ENCODE assay signal across 8 cellular contexts in the genomic region with DNA sequence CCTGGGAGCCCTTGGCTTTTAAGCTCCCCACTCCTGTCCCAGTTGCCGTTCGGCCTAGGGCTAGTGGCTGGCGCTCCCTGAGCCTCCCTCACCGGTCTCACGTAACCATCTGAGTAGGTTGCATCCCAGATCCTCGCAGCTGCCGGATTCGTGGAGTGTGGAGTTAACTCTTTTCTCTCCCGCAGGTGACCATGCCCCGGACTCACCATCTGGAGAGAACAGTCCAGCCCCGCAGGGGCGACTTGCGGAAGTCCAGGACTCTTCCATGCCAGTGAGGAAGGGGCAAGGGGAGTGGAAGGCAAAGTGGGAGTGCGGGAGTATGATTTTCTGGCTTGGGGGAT. TPM values are rescaled to one million over a fixed set of nuclear protein-coding genes. Genes with fewer than 3 reads are reported as not detected.
DNase-seq lines count a peak whose midpoint lies in the region; ATAC-seq and TF ChIP-seq lines count a peak whose summit lies in the region.

No MANE protein-coding gene starts in this region.

- in situ Hi-C loops in astrocyte of the cerebellum (cut with HindIII; ENCODE audit: low sequenced_read_pairs), result no loop called here

- TF ChIP-seq POLR2A in testis (IDR thresholded peaks at IDR 0.05), result no peak

- intact Hi-C loops in testis (cut with DNase I; ENCODE audit: low total_unique reads), result no loop called here

- DNase-seq in T-helper 1 cell (no peak), astrocyte of the cerebellum (ENCODE audit: low read depth) (no peak), testis (no peak), NCI-H446 (lab: John Stamatoyannopoulos, UW) (no peak), hippocampal formation (lab: John Stamatoyannopoulos, UW) (no peak)

- peaks cover 11% of the 10 kb centered on the region for H3K4me1 ChIP-seq in testis

- no peaks in the 10 kb centered on the region for H3K9me3 Mint-ChIP-seq in T-helper 1 cell treated with Interleukin-12 subunit alpha and Interleukin-12 subunit beta and Interleukin-4 antibody, amounts not matched to agents 30 μg/mL and 1 μg/mL, for 36 hours

- TF ChIP-seq CTCF in astrocyte of the cerebellum (IDR thresholded peaks at IDR 0.05; ENCODE audit: low read depth, low read length, missing control alignments), result no peak
- TF ChIP-seq CTCF in testis (IDR thresholded peaks at IDR 0.05), result no peak

- H3K4me3 ChIP-seq in astrocyte of the cerebellum (ENCODE audit: low read depth, low read length) (peak overlapping the region; percentile 96), testis (peak overlapping the region; percentile 85 to 97)

- H3K4me1 Mint-ChIP-seq in T-helper 1 cell treated with Interleukin-12 subunit alpha and Interleukin-12 subunit beta and Interleukin-4 antibody, amounts not matched to agents 30 μg/mL and 1 μg/mL, for 36 hours (ENCODE audit: low read depth), result peaks cover 33% of the 10 kb centered on the region

- peaks cover 32% of the 10 kb centered on the region for H3K36me3 Mint-ChIP-seq in T-helper 1 cell treated with Interleukin-12 subunit alpha and Interleukin-12 subunit beta and Interleukin-4 antibody, amounts not matched to agents 30 μg/mL and 1 μg/mL, for 36 hours (ENCODE audit: low read depth)

- H3K27me3 Mint-ChIP-seq in T-helper 1 cell treated with Interleukin-12 subunit alpha and Interleukin-12 subunit beta and Interleukin-4 antibody, amounts not matched to agents 30 μg/mL and 1 μg/mL, for 36 hours (ENCODE audit: low read depth), result no peaks in the 10 kb centered on the region

- no peaks in the 10 kb centered on the region for H3K27me3 ChIP-seq in layer of hippocampus (ENCODE audit: control insufficient read depth, insufficient read depth, low read length)
- no peaks in the 10 kb centered on the region for H3K27me3 ChIP-seq in testis

- no peaks in the 10 kb centered on the region for H3K36me3 ChIP-seq in testis (ENCODE audit: low read depth, missing control alignments)

- H3K9me3 ChIP-seq in testis, result no peaks in the 10 kb centered on the region

- H3K27ac Mint-ChIP-seq in T-helper 1 cell treated with Interleukin-12 subunit alpha and Interleukin-12 subunit beta and Interleukin-4 antibody, amounts not matched to agents 30 μg/mL and 1 μg/mL, for 36 hours, result peak overlapping the region; percentile 96

- peak overlapping the region; percentile 93 for H3K4me3 Mint-ChIP-seq in T-helper 1 cell treated with Interleukin-12 subunit alpha and Interleukin-12 subunit beta and Interleukin-4 antibody, amounts not matched to agents 30 μg/mL and 1 μg/mL, for 36 hours

- WGBS in testis, 2 donors, result 9 to 14% methylated on average over 1 to 14 of the region's 14 CpGs

- peak overlapping the region; percentile 96 for H3K27ac ChIP-seq in layer of hippocampus (ENCODE audit: low read depth, low read length)
- H3K27ac ChIP-seq in testis, result peak overlapping the region; percentile 88 to 94

- ATAC-seq in HG03565 (IDR thresholded peaks at IDR 0.05; ENCODE audit: unreplicated experiment), result no peak

RNA-seq across cellular contexts. Expression of gene MUS81, which starts 0.9 kb away (rescaled TPM):
- 10 to 100 TPM; 57.2 to 74.0 TPM for total RNA-seq in testis
- polyA plus RNA-seq in testis (ENCODE audit: insufficient read depth, low read depth, low replicate concordance), result 49.9 TPM

RNA-seq across cellular contexts. Expression of gene CFL1, which starts 3.2 kb away (rescaled TPM):
- total RNA-seq in testis, result 100 to 1,000 TPM; 522 to 570 TPM
- 647 TPM for polyA plus RNA-seq in testis (ENCODE audit: insufficient read depth, low read depth, low replicate concordance)

RNA-seq across cellular contexts. Expression of gene EFEMP2, which starts 11.5 kb away (rescaled TPM):
- 10 to 100 TPM; 47.4 to 52.4 TPM for total RNA-seq in testis
- polyA plus RNA-seq in testis (ENCODE audit: insufficient read depth, low read depth, low replicate concordance), result 100 TPM

RNA-seq across cellular contexts. Expression of gene CTSW, which starts 18.5 kb away (rescaled TPM):
- total RNA-seq in testis, result 1 to 10 TPM in 1 of 2 donors, under 1 TPM in 1; 0.71 to 2.7 TPM
- polyA plus RNA-seq in testis (ENCODE audit: insufficient read depth, low read depth, low replicate concordance), result 4.4 TPM

RNA-seq across cellular contexts. Expression of gene FIBP, which starts 27.1 kb away (rescaled TPM):
- 100 to 1,000 TPM; 144 to 149 TPM for total RNA-seq in testis
- 131 TPM for polyA plus RNA-seq in testis (ENCODE audit: insufficient read depth, low read depth, low replicate concordance)
